In genomic region chr19:39411832-39412099, GRCh38 we compare ENCODE assay signal across 8 cellular contexts. TPM values are rescaled to one million over a fixed set of nuclear protein-coding genes. Genes with fewer than 3 reads are reported as not detected.
A peak's percentile ranks its signal among the peaks of the same experiment; 100 is the strongest.
DNase-seq lines count a peak whose midpoint lies in the region; TF ChIP-seq lines count a peak whose summit lies in the region.

No MANE protein-coding gene starts in this region.

- peaks cover 32 to 37% of the 10 kb centered on the region in 2 donors for H3K4me1 ChIP-seq in neuronal stem cell (ENCODE audit: control insufficient read depth in 2 of 2, insufficient read depth in 1 of 2, low read depth in 1 of 2, low read length in 2 of 2)

- H3K27ac ChIP-seq in neuronal stem cell (replicated peaks; ENCODE audit: low read length): no peak overlapping the region

- peak overlapping the region; percentile 95 for H3K4me3 ChIP-seq in MG63
- H3K4me3 ChIP-seq in foreskin fibroblast (ENCODE audit: low read depth in 1 of 2, low read length in 2 of 2): peak overlapping the region in 1 of 2 donors; percentile 30
- H3K4me3 ChIP-seq in neuronal stem cell (ENCODE audit: low read length in 2 of 2): peak overlapping the region; percentile 62 to 95

- WGBS in neuronal stem cell (ENCODE audit: extremely low coverage in 2 of 2, insufficient read length in 2 of 2, insufficient replicate concordance in 1 of 2), 2 donors: no CpG with 5 or more reads among the region's 7 CpGs

- no peak overlapping the region for H3K23ac ChIP-seq in neuronal stem cell (ENCODE audit: low read depth, low read length, poor library complexity)

- H3K36me3 ChIP-seq in MG63: peaks cover 21% of the 10 kb centered on the region
- H3K36me3 ChIP-seq in neuronal stem cell (replicated peaks in 1 of 2; ENCODE audit: control insufficient read depth in 2 of 2, insufficient read depth in 2 of 2, low read length in 2 of 2): peaks cover 15 to 31% of the 10 kb centered on the region in 2 donors

- no peak overlapping the region for H2AK5ac ChIP-seq in neuronal stem cell (ENCODE audit: low read depth, low read length)

- no peak overlapping the region for H3K4ac ChIP-seq in neuronal stem cell (ENCODE audit: low read length)

- H2BK120ac ChIP-seq in neuronal stem cell (ENCODE audit: low read depth, low read length): no peak overlapping the region

- no peak overlapping the region for H2BK15ac ChIP-seq in neuronal stem cell (ENCODE audit: low read length)

- H3K4me2 ChIP-seq in neuronal stem cell (ENCODE audit: insufficient read depth, low read length, poor library complexity, severe bottlenecking): no peak overlapping the region

- no peak overlapping the region for H2BK12ac ChIP-seq in neuronal stem cell (ENCODE audit: low read length)

- H2AFZ ChIP-seq in neuronal stem cell (ENCODE audit: low read length): no peak overlapping the region

- no peak overlapping the region for H3K18ac ChIP-seq in neuronal stem cell (ENCODE audit: low read length)

- peaks cover 15% of the 10 kb centered on the region for H3K79me1 ChIP-seq in neuronal stem cell (ENCODE audit: low read depth, low read length)

- H4K8ac ChIP-seq in neuronal stem cell (ENCODE audit: low read depth, low read length): no peak overlapping the region

- H3K9ac ChIP-seq in neuronal stem cell (ENCODE audit: low read depth, low read length, poor library complexity): no peak overlapping the region

- no peak overlapping the region for H4K91ac ChIP-seq in neuronal stem cell (ENCODE audit: low read depth, low read length, poor library complexity)

- DNase-seq in EL (peak; percentile 93), HCEC 1CT (peak; percentile 85), MG63 (peak; percentile 85), SHP77 treated with DMSO at 0.1 percent for 48 hours (lab: John Stamatoyannopoulos, UW) (peak; percentile 98), foreskin fibroblast (peak; percentile 86 to 95), neuronal stem cell (ENCODE audit: low spot score) (peak; percentile 89), superior temporal gyrus (ENCODE audit: extremely low spot score) (peak; percentile 95)
- DNase-seq in activated effector memory CD4-positive, alpha-beta T cell treated with anti-CD3 and anti-CD28 coated beads, Interleukin-2, amount 50 U/mL, for 16 hours: peak; percentile 95

- no peaks in the 10 kb centered on the region for H3K9me3 ChIP-seq in MG63
- no peaks in the 10 kb centered on the region for H3K9me3 ChIP-seq in neuronal stem cell (replicated peaks in 1 of 2; ENCODE audit: control insufficient read depth in 2 of 2, insufficient read depth in 1 of 2, low read depth in 1 of 2, low read length in 2 of 2)

- H3K27me3 ChIP-seq in MG63 (no peaks in the 10 kb centered on the region), neuronal stem cell (ENCODE audit: control insufficient read depth in 3 of 3, insufficient read depth in 3 of 3, low read depth in 1 of 3, low read length in 3 of 3) (peaks cover 0 to 22% (median 0%) of the 10 kb centered on the region in 3 experiments)

- TF ChIP-seq CTCF in foreskin fibroblast (IDR thresholded peaks at IDR 0.05; ENCODE audit: low read depth, low read length): peak; percentile 92

- no peak overlapping the region for H3K14ac ChIP-seq in neuronal stem cell (ENCODE audit: low read length)

- H2BK5ac ChIP-seq in neuronal stem cell (ENCODE audit: low read length): no peak overlapping the region

RNA-seq across cellular contexts. Expression of gene PLEKHG2, which starts 0.7 kb away (rescaled TPM):
- total RNA-seq in MG63 (2014; rRNA removed; shearing (Covaris generic); ENCODE audit: low replicate concordance): 3.0 and 12.4 TPM in 2 replicates
- 33.5 TPM for polyA plus RNA-seq in neuronal stem cell (2013, experiment 1 of 2)
- 33.9 TPM for polyA plus RNA-seq in neuronal stem cell (2013, experiment 2 of 2)

RNA-seq across cellular contexts. Expression of gene ZFP36, which starts 5.1 kb away (rescaled TPM):
- 0.66 and 1.4 TPM in 2 replicates for total RNA-seq in MG63 (2014; rRNA removed; shearing (Covaris generic); ENCODE audit: low replicate concordance)
- polyA plus RNA-seq in neuronal stem cell (2013, experiment 1 of 2): 6.0 TPM
- 6.1 TPM for polyA plus RNA-seq in neuronal stem cell (2013, experiment 2 of 2)

RNA-seq across cellular contexts. Expression of gene MED29, which starts 20.6 kb away (rescaled TPM):
- 18.1 and 26.5 TPM in 2 replicates for total RNA-seq in MG63 (2014; rRNA removed; shearing (Covaris generic); ENCODE audit: low replicate concordance)
- polyA plus RNA-seq in neuronal stem cell (2013, experiment 1 of 2): 34.2 TPM
- 32.9 TPM for polyA plus RNA-seq in neuronal stem cell (2013, experiment 2 of 2)

RNA-seq across cellular contexts. Expression of gene PAF1, which starts 20.9 kb away (rescaled TPM):
- total RNA-seq in MG63 (2014; rRNA removed; shearing (Covaris generic); ENCODE audit: low replicate concordance): 62.0 and 62.4 TPM in 2 replicates
- polyA plus RNA-seq in neuronal stem cell (2013, experiment 1 of 2): 29.8 TPM
- polyA plus RNA-seq in neuronal stem cell (2013, experiment 2 of 2): 30.0 TPM

RNA-seq across cellular contexts. Expression of gene RPS16, which starts 24.0 kb away (rescaled TPM):
- 95.9 and 97.8 TPM in 2 replicates for total RNA-seq in MG63 (2014; rRNA removed; shearing (Covaris generic); ENCODE audit: low replicate concordance)
- 4,379 TPM for polyA plus RNA-seq in neuronal stem cell (2013, experiment 1 of 2)
- polyA plus RNA-seq in neuronal stem cell (2013, experiment 2 of 2): 4,439 TPM
